Comparison of ENCODE assay signal across 21 cellular contexts in the genomic region with DNA sequence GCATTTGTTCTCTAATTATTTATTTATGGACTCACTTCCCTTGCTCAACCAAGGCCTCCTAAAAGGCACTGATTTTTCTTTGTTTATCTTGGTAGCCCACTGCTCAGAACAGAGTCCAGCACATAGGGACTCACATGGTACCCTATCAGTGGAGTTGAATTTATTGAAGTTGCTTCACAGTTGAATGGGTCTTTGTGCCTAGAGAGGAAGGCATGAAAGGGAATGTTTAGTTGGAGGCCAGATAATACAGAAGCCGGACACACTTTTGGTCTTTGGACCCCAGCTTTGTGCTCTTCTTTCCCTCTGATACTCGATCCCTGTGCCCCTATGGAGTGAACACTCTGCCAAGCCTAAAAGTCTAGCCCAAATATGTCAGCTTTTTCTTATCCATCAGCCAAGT.
DNase-seq lines count a peak whose midpoint lies in the region; ATAC-seq, FAIRE-seq and TF ChIP-seq lines count a peak whose summit lies in the region.
"Had no signal": no experiment of that assay in that cellular context is flagged by ENCODE, and none has a peak within 500 bp of the region (broad histone marks: within the 10 kb centered on the region; RNA-seq: fewer than 3 reads in every experiment).

No MANE protein-coding gene starts in this region.

- H3K23me2 ChIP-seq in H1 (ENCODE audit: low read depth, low read length): no peaks in the 10 kb centered on the region

- peak overlapping the region; percentile 14; the same call in 1 of the 2 replicates for H3K4me2 ChIP-seq in HepG2 (ENCODE audit: low read depth, low read length)
- no peak overlapping the region for H3K4me2 ChIP-seq in H1 (ENCODE audit: insufficient read depth in 1 of 2, low read depth in 2 of 2, low read length in 2 of 2)
- H3K4me2 ChIP-seq: A549; BLaER1 treated with 17β-estradiol and CSF1 and Interleukin-3, amounts not matched to agents 10 nM and 100 nM had no signal

- peak in 1 of 2 experiments; percentile 37; a peak in 1 of 4 replicates for TF ChIP-seq EP300 in HepG2 (IDR thresholded peaks at IDR 0.05; ENCODE audit: low read depth in 2 of 2, low read length in 2 of 2)
- TF ChIP-seq EP300 in HepG2 (CRISPR knock-in tag; IDR thresholded peaks at IDR 0.05; ENCODE audit: borderline replicate concordance): no peak
- no peak for TF ChIP-seq EP300 in H1 (IDR thresholded peaks at IDR 0.05; ENCODE audit: borderline replicate concordance in 1 of 2, low read depth in 2 of 2, low read length in 2 of 2)

- H2BK5ac ChIP-seq in H1 (ENCODE audit: low read depth, low read length): no peak overlapping the region

- H3K27me3 ChIP-seq in HepG2 (ENCODE audit: control insufficient read depth in 1 of 2, insufficient read depth in 2 of 2, low read length in 2 of 2) (no peaks in the 10 kb centered on the region; a peak in 1 of 5 replicates), right lobe of liver (no peaks in the 10 kb centered on the region), H1 (replicated peaks in 1 of 4; ENCODE audit: control insufficient read depth in 3 of 4, extremely low read depth in 1 of 4, insufficient read depth in 3 of 4, low read length in 3 of 4) (no peaks in the 10 kb centered on the region)
- H3K27me3 ChIP-seq: BLaER1 treated with 17β-estradiol and CSF1 and Interleukin-3, amounts not matched to agents 10 nM and 100 nM had no signal

- TF ChIP-seq POLR2A in HepG2 (IDR thresholded peaks at IDR 0.05; ENCODE audit: insufficient read depth in 1 of 2, low read depth in 2 of 2, low read length in 2 of 2) (no peak), right lobe of liver (IDR thresholded peaks at IDR 0.05) (no peak), H1 (IDR thresholded peaks at IDR 0.05; ENCODE audit: control extremely low read depth in 1 of 2, low read depth in 2 of 2, low read length in 2 of 2) (no peak)

- peak; percentile 83 for ATAC-seq in HepG2
- ATAC-seq in right lobe of liver: no peak
- ATAC-seq: A549; CD8-positive, alpha-beta T cell; GM12878 had no signal

- no peak overlapping the region for H4K5ac ChIP-seq in H1 (ENCODE audit: insufficient read length, low read depth, low read length)

- H3K4me3 ChIP-seq in HepG2 (replicated peaks in 1 of 3; ENCODE audit: insufficient read depth in 1 of 3, low read depth in 2 of 3, low read length in 3 of 3): no peak overlapping the region
- no peak overlapping the region for H3K4me3 ChIP-seq in right lobe of liver
- H3K4me3 ChIP-seq in H1 (ENCODE audit: extremely low read depth in 1 of 4, insufficient read depth in 2 of 4, low read depth in 3 of 4, low read length in 4 of 4): no peak overlapping the region
- H3K4me3 ChIP-seq: A549; BLaER1 treated with 17β-estradiol and CSF1 and Interleukin-3, amounts not matched to agents 10 nM and 100 nM; GM12878 had no signal

- FAIRE-seq in HepG2 (lab: Jason Lieb, UNC): peak; percentile 18
- FAIRE-seq in H1 (lab: Jason Lieb, UNC): no peak
- FAIRE-seq: A549, D721Med, GM12878, GM12892, GM18507 had no signal

- H3K14ac ChIP-seq in H1 (ENCODE audit: insufficient read length): no peak overlapping the region

- no TSS peak for BruUV-seq in HepG2 (replicated peaks; lab: Mats Ljungman, UMichigan)

- no peak overlapping the region for H3K4ac ChIP-seq in H1 (replicated peaks; ENCODE audit: insufficient read length, low read depth, low read length)

- H3K79me2 ChIP-seq in HepG2 (ENCODE audit: insufficient read depth, low read length) (no peaks in the 10 kb centered on the region), H1 (ENCODE audit: control insufficient read depth in 1 of 2, insufficient read depth in 2 of 2, low read length in 2 of 2) (no peaks in the 10 kb centered on the region)

- CTCF ChIA-PET in HepG2 (lab: Yijun Ruan, JAX; ENCODE audit: low intra/inter-chr PET ratio, low total read pairs): no interaction called here
- CTCF ChIA-PET in H1 (lab: Charles Lee; ENCODE audit: partially characterized antibody): no interaction called here

- 0 out of 2 replicates have a peak overlapping the region, but pooled peaks have one; percentile 7 for H2BK20ac ChIP-seq in H1 (ENCODE audit: low read length)

- H3K27ac ChIP-seq in HepG2 (ENCODE audit: extremely low read length, insufficient read depth, low read length): peak overlapping the region; percentile 28
- H3K27ac ChIP-seq in right lobe of liver: no peak overlapping the region
- no peak overlapping the region for H3K27ac ChIP-seq in H1 (ENCODE audit: low read depth, low read length)
- H3K27ac ChIP-seq: 22Rv1; A549; BLaER1 treated with 17β-estradiol and CSF1 and Interleukin-3, amounts not matched to agents 10 nM and 100 nM; C4-2B had no signal

- no peak for TF ChIP-seq CTCF in HepG2 (CRISPR knock-in tag; IDR thresholded peaks at IDR 0.05)
- no peak for TF ChIP-seq CTCF in right lobe of liver (IDR thresholded peaks at IDR 0.05)
- no peak for TF ChIP-seq CTCF in H1 (IDR thresholded peaks at IDR 0.05; ENCODE audit: control extremely low read depth in 1 of 3, insufficient read depth in 1 of 3, low read depth in 1 of 3, low read length in 3 of 3)

- no peak overlapping the region for H2AK5ac ChIP-seq in H1 (ENCODE audit: low read depth, low read length)

- H3K9ac ChIP-seq in HepG2 (ENCODE audit: insufficient read depth, low read depth, low read length) (no peak overlapping the region), H1 (replicated peaks in 1 of 4; ENCODE audit: extremely low read depth in 1 of 4, low read depth in 3 of 4, low read length in 3 of 4) (no peak overlapping the region)
- H3K9ac ChIP-seq: BLaER1 treated with 17β-estradiol and CSF1 and Interleukin-3, amounts not matched to agents 10 nM and 100 nM had no signal

- DNase-seq in HepG2 (ENCODE audit: low spot score): peak; percentile 57
- DNase-seq in right lobe of liver: no peak
- no peak for DNase-seq in H1 (ENCODE audit: low read depth in 1 of 2, low spot score in 2 of 2)
- DNase-seq in activated CD4-positive, alpha-beta T cell treated with anti-CD3 and anti-CD28 coated beads for 1 hour: no peak
- DNase-seq in HCEC 1CT: no peak
- DNase-seq: AML-193; Caco-2; Calu3; CD4-positive, alpha-beta T cell; CD8-positive, alpha-beta T cell; DND-41; EL; GDM1 had no signal

- intact Hi-C loops in HepG2 (cut with micrococcal nuclease; ENCODE audit: unreplicated experiment) (no loop called here), right lobe of liver (cut with DNase I) (no loop called here)

- H3K79me1 ChIP-seq in H1 (ENCODE audit: low read depth, low read length): no peaks in the 10 kb centered on the region

- no peak overlapping the region for H2BK15ac ChIP-seq in H1 (ENCODE audit: low read length)

- no peak overlapping the region for H3K56ac ChIP-seq in H1 (replicated peaks; ENCODE audit: insufficient read length, low read depth, low read length)

- no peaks in the 10 kb centered on the region for H4K20me1 ChIP-seq in HepG2 (ENCODE audit: insufficient read depth, low read length)
- no peaks in the 10 kb centered on the region for H4K20me1 ChIP-seq in H1 (replicated peaks in 1 of 2; ENCODE audit: control insufficient read depth in 1 of 2, insufficient read depth in 2 of 2, low read length in 2 of 2)
- H4K20me1 ChIP-seq: BLaER1 treated with 17β-estradiol and CSF1 and Interleukin-3, amounts not matched to agents 10 nM and 100 nM had no signal

- H3K18ac ChIP-seq in H1 (ENCODE audit: extremely low read depth, low read length): no peak overlapping the region

- no peaks in the 10 kb centered on the region for H3K36me3 ChIP-seq in HepG2 (replicated peaks in 1 of 2; ENCODE audit: control insufficient read depth in 1 of 2, insufficient read depth in 2 of 2, low read length in 2 of 2)
- no peaks in the 10 kb centered on the region for H3K36me3 ChIP-seq in right lobe of liver
- H3K36me3 ChIP-seq in H1 (ENCODE audit: control insufficient read depth in 2 of 4, insufficient read depth in 4 of 4, low read length in 3 of 4): no peaks in the 10 kb centered on the region
- H3K36me3 ChIP-seq: BLaER1 treated with 17β-estradiol and CSF1 and Interleukin-3, amounts not matched to agents 10 nM and 100 nM had no signal

- TF ChIP-seq RAD21 in HepG2 (CRISPR knock-in tag; IDR thresholded peaks at IDR 0.05) (no peak), H1 (IDR thresholded peaks at IDR 0.05 in 1 of 2, conservative IDR thresholded peaks at IDR 0.05 in 1 of 2; ENCODE audit: low read depth in 2 of 2, low read length in 2 of 2) (no peak)

- H4K91ac ChIP-seq in H1 (replicated peaks; ENCODE audit: insufficient read length, low read length): no peak overlapping the region

- no peak overlapping the region for H3K23ac ChIP-seq in H1 (ENCODE audit: insufficient read length)

- no peak overlapping the region for H2AFZ ChIP-seq in HepG2 (ENCODE audit: low read length)
- no peak overlapping the region for H2AFZ ChIP-seq in H1 (ENCODE audit: low read length)

- POLR2A ChIA-PET in HepG2 (lab: Yijun Ruan, JAX): no interaction called here
- POLR2A ChIA-PET in H1 (lab: Charles Lee; ENCODE audit: partially characterized antibody): no interaction called here

- in situ Hi-C loops in HepG2 (cut with HindIII; ENCODE audit: extremely low pct_ligation_motif_present, low pct_unique_long_range_greater_than_20kb): no loop called here

- WGBS in HepG2 (ENCODE audit: low lambda C conversion rate): 0% methylated on average over 2 of the region's 2 CpGs
- WGBS in right lobe of liver (ENCODE audit: insufficient coverage, low coverage, low lambda C conversion rate, missing lambda C conversion rate): 47% methylated on average over 2 of the region's 2 CpGs
- 85% methylated on average over 2 of the region's 2 CpGs; no CpG with 5 or more reads in 1 of the 2 experiments for WGBS in H1 (ENCODE audit: extremely low coverage in 1 of 2, insufficient coverage in 1 of 2, insufficient read length in 1 of 2, insufficient replicate concordance in 2 of 2, low coverage in 1 of 2, low lambda C conversion rate in 2 of 2, missing lambda C conversion rate in 1 of 2), 2 experiments

- H3K4me1 ChIP-seq in HepG2 (ENCODE audit: insufficient read depth, low read length): peaks cover 29% of the 10 kb centered on the region
- H3K4me1 ChIP-seq in right lobe of liver: no peaks in the 10 kb centered on the region
- H3K4me1 ChIP-seq in H1 (replicated peaks in 1 of 4; ENCODE audit: control insufficient read depth in 3 of 4, insufficient read depth in 4 of 4, low read length in 3 of 4): no peaks in the 10 kb centered on the region
- H3K4me1 ChIP-seq: A549; BLaER1 treated with 17β-estradiol and CSF1 and Interleukin-3, amounts not matched to agents 10 nM and 100 nM; Caco-2 had no signal

- no peak overlapping the region for H4K8ac ChIP-seq in H1 (ENCODE audit: extremely low read depth, insufficient read depth, low read length)

- H2BK12ac ChIP-seq in H1 (ENCODE audit: low read depth, low read length): no peak overlapping the region

- H3K9me3 ChIP-seq in HepG2 (ENCODE audit: low read length) (peaks cover 10% of the 10 kb centered on the region; the same call in 1 of the 2 replicates), right lobe of liver (no peaks in the 10 kb centered on the region), H1 (ENCODE audit: insufficient read depth in 2 of 2, low read depth in 1 of 2, low read length in 1 of 2) (no peaks in the 10 kb centered on the region)
- H3K9me3 ChIP-seq: A549; BLaER1 treated with 17β-estradiol and CSF1 and Interleukin-3, amounts not matched to agents 10 nM and 100 nM; Caco-2 had no signal

- H2BK120ac ChIP-seq in H1 (replicated peaks; ENCODE audit: low read depth, low read length): no peak overlapping the region

TF ChIP-seq in HepG2, 621 proteins besides CTCF, POLR2A, EP300 and RAD21 (continues in another document):
- TF ChIP-seq ZMAT3 (CRISPR knock-in tag; conservative IDR thresholded peaks at IDR 0.05): no peak

TF ChIP-seq in H1, 55 proteins besides CTCF, POLR2A, EP300 and RAD21 (continues in another document):
- TF ChIP-seq HDAC6 (IDR thresholded peaks at IDR 0.05; ENCODE audit: low read depth, low read length): no peak

Comparison
In these comparisons a context has a peak if more than half of its experiments do, and no peak if none do; other contexts are left out.
1. Of the 41 proteins assayed by ChIP-seq in both HepG2 and H1: peak only in HepG2: HDAC2; only in H1: none; in both: none; in neither: 39; mixed calls (peak in some experiments, not most) for 1.